17 cellular contexts compared by ENCODE assay signal in genomic region chr14:33509927-33510535, GRCh38.
DNase-seq lines count a peak whose midpoint lies in the region; ATAC-seq and TF ChIP-seq lines count a peak whose summit lies in the region.
"Had no signal": no experiment of that assay in that cellular context is flagged by ENCODE, and none has a peak within 500 bp of the region (broad histone marks: within the 10 kb centered on the region; RNA-seq: fewer than 3 reads in every experiment).

No MANE protein-coding gene starts in this region.

- DNase-seq in AG20443 (ENCODE audit: low spot score), result peak; percentile 55
- DNase-seq in NCI-H2171 (lab: John Stamatoyannopoulos, UW), result peak; percentile 24
- no peak for DNase-seq in chondrocyte (ENCODE audit: low spot score)
- DNase-seq in activated T-cell treated with anti-CD3 and anti-CD28 coated beads for 4 hours, result no peak
- no peak for DNase-seq in activated T-cell treated with anti-CD3 and anti-CD28 coated beads, Interleukin-2, amount 50 U/mL, for 1 hour
- DNase-seq in stimulated activated naive CD8-positive, alpha-beta T cell treated with anti-CD3 and anti-CD28 coated beads, Interleukin-15, Interleukin-2, amounts not matched to agents 100 U/mL and 50 U/mL, for 24 hours, result no peak
- DNase-seq: activated CD4-positive, alpha-beta T cell treated with anti-CD3 and anti-CD28 coated beads for 4 hours; activated effector memory CD4-positive, alpha-beta T cell treated with Interleukin-2 at 50 U/mL for 16 hours; colonic mucosa; DMS79; foreskin melanocyte; IMR-90; islet precursor cell; NCI-H187 treated with DMSO at 0.1 percent for 48 hours; T-helper 1 cell had no signal

- no peaks in the 10 kb centered on the region for H3K36me3 ChIP-seq in mesodermal cell (ENCODE audit: control insufficient read depth, insufficient read depth, low read length)
- H3K36me3 ChIP-seq: colonic mucosa had no signal

- H3K36me3 Mint-ChIP-seq in chondrocyte (ENCODE audit: low read depth), result no peaks in the 10 kb centered on the region

- no peaks in the 10 kb centered on the region for H3K9me3 ChIP-seq in mesodermal cell (ENCODE audit: control insufficient read depth, low read length)
- H3K9me3 ChIP-seq: colonic mucosa had no signal

- H3K27ac ChIP-seq in mesodermal cell (ENCODE audit: low read depth, low read length, severe bottlenecking), result peak overlapping the region; percentile 46
- H3K27ac ChIP-seq: colonic mucosa had no signal

- TF ChIP-seq CTCF in chondrocyte (IDR thresholded peaks at IDR 0.05), result no peak

- 93 to 98% methylated on average over 4 to 6 of the region's 9 CpGs for WGBS in mesodermal cell (ENCODE audit: insufficient coverage in 2 of 2), 2 experiments

- H3K27me3 Mint-ChIP-seq in chondrocyte (ENCODE audit: low read depth), result no peaks in the 10 kb centered on the region

- H3K4me3 Mint-ChIP-seq in chondrocyte (ENCODE audit: unreplicated experiment), result peak overlapping the region; percentile 28

- H3K4me3 ChIP-seq in mesodermal cell (ENCODE audit: extremely low read depth, insufficient read depth, low read length, poor library complexity, severe bottlenecking), result no peak overlapping the region
- H3K4me3 ChIP-seq: colonic mucosa had no signal

- peaks cover 63% of the 10 kb centered on the region for H3K4me1 Mint-ChIP-seq in chondrocyte (ENCODE audit: low read depth)

- peak overlapping the region; percentile 15 for H3K27ac Mint-ChIP-seq in chondrocyte (ENCODE audit: unreplicated experiment)

- H3K4me1 ChIP-seq in mesodermal cell (ENCODE audit: control insufficient read depth, insufficient read depth, low read length, poor library complexity, severe bottlenecking), result peaks cover 9% of the 10 kb centered on the region
- H3K4me1 ChIP-seq: colonic mucosa had no signal

- H3K9me3 Mint-ChIP-seq in chondrocyte (ENCODE audit: low read depth), result no peaks in the 10 kb centered on the region

- no peak for ATAC-seq in GM19397 (IDR thresholded peaks at IDR 0.05; ENCODE audit: unreplicated experiment)
- no peak for ATAC-seq in stimulated activated naive CD8-positive, alpha-beta T cell treated with anti-CD3 and anti-CD28 coated beads, Interleukin-15, Interleukin-2, amounts not matched to agents 100 U/mL and 50 U/mL, for 24 hours

Comparison
In these comparisons a context has a peak if more than half of its experiments do, and no peak if none do; other contexts are left out.
1. DNase-seq: peak in AG20443 (single experiment) and NCI-H2171 (single experiment); none in chondrocyte (single experiment), activated T-cell treated with anti-CD3 and anti-CD28 coated beads for 4 hours (single experiment), activated T-cell treated with anti-CD3 and anti-CD28 coated beads, Interleukin-2, amount 50 U/mL, for 1 hour (single experiment) and stimulated activated naive CD8-positive, alpha-beta T cell treated with anti-CD3 and anti-CD28 coated beads, Interleukin-15, Interleukin-2, amounts not matched to agents 100 U/mL and 50 U/mL, for 24 hours (single experiment).